Comparison of ENCODE assay signal across 23 cellular contexts in genomic region chr5:50300878-50301277, GRCh38.
"Had no signal": no experiment of that assay in that cellular context is flagged by ENCODE, and none has a peak within 500 bp of the region (broad histone marks: within the 10 kb centered on the region; RNA-seq: fewer than 3 reads in every experiment).

No MANE protein-coding gene starts in this region.

- H3K4me1 ChIP-seq: adrenal gland, prostate gland, tibial nerve, vagina had no signal

- DNase-seq: activated CD4-positive, alpha-beta T cell treated with anti-CD3 and anti-CD28 coated beads for 36 hours; activated CD4-positive, alpha-beta T cell treated with anti-CD3 and anti-CD28 coated beads, Interleukin-2, amount 50 U/mL, for 48 hours; activated gamma-delta T cell treated with Interleukin-2 at 50 U/mL for 16 hours; activated T-cell treated with anti-CD3 and anti-CD28 coated beads for 4 hours; adrenal gland; dermis blood vessel endothelial cell; endodermal cell; erythroblast; head of caudate nucleus; mesendoderm; naive thymus-derived CD8-positive, alpha-beta T cell; right cardiac atrium had no signal

- H3K27ac ChIP-seq: adrenal gland, cardiac muscle cell, prostate gland, skin epidermis, tibial nerve, vagina had no signal

- FAIRE-seq: astrocyte, frontal cortex had no signal

- H3K4me3 ChIP-seq: adrenal gland, cardiac muscle cell, prostate gland, skin epidermis, tibial nerve, vagina had no signal

- ATAC-seq: activated CD4-positive, alpha-beta T cell treated with anti-CD3 and anti-CD28 coated beads for 36 hours; activated naive CD4-positive, alpha-beta T cell treated with anti-CD3 and anti-CD28 coated beads, Interleukin-2, amount 50 U/mL, for 72 hours; naive thymus-derived CD8-positive, alpha-beta T cell; right cardiac atrium; WTC11 had no signal

- H3K4me1 Mint-ChIP-seq: activated CD4-positive, alpha-beta T cell treated with anti-CD3 and anti-CD28 coated beads for 36 hours; endodermal cell; WTC11 had no signal

- H3K27ac Mint-ChIP-seq: activated CD4-positive, alpha-beta T cell treated with anti-CD3 and anti-CD28 coated beads for 36 hours; activated naive CD4-positive, alpha-beta T cell treated with anti-CD3 and anti-CD28 coated beads, Interleukin-2, amount 50 U/mL, for 72 hours; activated T-helper 1 cell treated with anti-CD3 and anti-CD28 coated beads, Interleukin-12 subunit alpha, Interleukin-12 subunit beta, Interleukin-2, Interleukin-4 antibody, amounts not matched to agents 30 ng/mL and 10 ng/mL and 1 ng/mL, durations not matched to agents 14 hours and 24 hours and 36 hours; endodermal cell; naive thymus-derived CD8-positive, alpha-beta T cell; stimulated activated naive CD8-positive, alpha-beta T cell treated with anti-CD3 and anti-CD28 coated beads, Interleukin-15, Interleukin-2, amounts not matched to agents 100 ng/mL and 50 ng/mL, for 24 hours; WTC11 had no signal

- H3K4me3 Mint-ChIP-seq: activated CD4-positive, alpha-beta T cell treated with anti-CD3 and anti-CD28 coated beads for 36 hours; activated T-helper 1 cell treated with anti-CD3 and anti-CD28 coated beads, Interleukin-12 subunit alpha, Interleukin-12 subunit beta, Interleukin-2, Interleukin-4 antibody, amounts not matched to agents 30 ng/mL and 10 ng/mL and 1 ng/mL, durations not matched to agents 14 hours and 24 hours and 36 hours; endodermal cell; naive thymus-derived CD8-positive, alpha-beta T cell; stimulated activated naive CD8-positive, alpha-beta T cell treated with anti-CD3 and anti-CD28 coated beads, Interleukin-15, Interleukin-2, amounts not matched to agents 100 ng/mL and 50 ng/mL, for 24 hours; WTC11 had no signal

- H3K36me3 ChIP-seq: adrenal gland, cardiac muscle cell, prostate gland, tibial nerve, vagina had no signal

- H3K27me3 ChIP-seq: adrenal gland, cardiac muscle cell, tibial nerve, vagina had no signal

- H3K27me3 Mint-ChIP-seq: activated CD4-positive, alpha-beta T cell treated with anti-CD3 and anti-CD28 coated beads for 36 hours; stimulated activated naive CD8-positive, alpha-beta T cell treated with anti-CD3 and anti-CD28 coated beads, Interleukin-15, Interleukin-2, amounts not matched to agents 100 ng/mL and 50 ng/mL, for 24 hours had no signal

- H3K9me3 ChIP-seq: prostate gland, tibial nerve, vagina had no signal
